In genomic region chr9:72984150-72984947, GRCh38 we compare ENCODE assay signal across 2 cellular contexts.
TF ChIP-seq lines count a peak whose summit lies in the region.

No MANE protein-coding gene starts in this region.

TF ChIP-seq in A549, 52 proteins besides CTCF, POLR2A, EP300 and RAD21 (continues in another document):
- no peak for TF ChIP-seq FOXS1 (CRISPR knock-in tag; IDR thresholded peaks at IDR 0.05)
- TF ChIP-seq RFX5 (IDR thresholded peaks at IDR 0.05): no peak
- TF ChIP-seq CBX2 (IDR thresholded peaks at IDR 0.05; ENCODE audit: borderline replicate concordance, low read depth): no peak
- TF ChIP-seq SREBF2 (IDR thresholded peaks at IDR 0.05): no peak
- TF ChIP-seq FOSB (CRISPR knock-in tag; IDR thresholded peaks at IDR 0.05): 0 out of 2 replicates have a peak, but pooled peaks have one; percentile 59
- TF ChIP-seq, protein P1, sequence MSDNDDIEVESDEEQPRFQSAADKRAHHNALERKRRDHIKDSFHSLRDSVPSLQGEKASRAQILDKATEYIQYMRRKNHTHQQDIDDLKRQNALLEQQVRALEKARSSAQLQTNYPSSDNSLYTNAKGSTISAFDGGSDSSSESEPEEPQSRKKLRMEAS (IDR thresholded peaks at IDR 0.05): no peak; the same call in 1 of the 2 replicates
- TF ChIP-seq E2F6 (IDR thresholded peaks at IDR 0.05; ENCODE audit: borderline replicate concordance, low read depth): no peak
- no peak for TF ChIP-seq JUNB (IDR thresholded peaks at IDR 0.05)
- peak; percentile 55; the same call in 1 of the 2 replicates for TF ChIP-seq TFCP2L1 (CRISPR knock-in tag; IDR thresholded peaks at IDR 0.05)
- no peak; the same call in 1 of the 2 replicates for TF ChIP-seq HEYL (CRISPR knock-in tag; IDR thresholded peaks at IDR 0.05)
- peak; percentile 69 for TF ChIP-seq HOXB13 (CRISPR knock-in tag; IDR thresholded peaks at IDR 0.05; ENCODE audit: low read depth)
- TF ChIP-seq HOXA7 (CRISPR knock-in tag; IDR thresholded peaks at IDR 0.05): peak; percentile 83; the same call in 1 of the 2 replicates
- TF ChIP-seq, protein P2, sequence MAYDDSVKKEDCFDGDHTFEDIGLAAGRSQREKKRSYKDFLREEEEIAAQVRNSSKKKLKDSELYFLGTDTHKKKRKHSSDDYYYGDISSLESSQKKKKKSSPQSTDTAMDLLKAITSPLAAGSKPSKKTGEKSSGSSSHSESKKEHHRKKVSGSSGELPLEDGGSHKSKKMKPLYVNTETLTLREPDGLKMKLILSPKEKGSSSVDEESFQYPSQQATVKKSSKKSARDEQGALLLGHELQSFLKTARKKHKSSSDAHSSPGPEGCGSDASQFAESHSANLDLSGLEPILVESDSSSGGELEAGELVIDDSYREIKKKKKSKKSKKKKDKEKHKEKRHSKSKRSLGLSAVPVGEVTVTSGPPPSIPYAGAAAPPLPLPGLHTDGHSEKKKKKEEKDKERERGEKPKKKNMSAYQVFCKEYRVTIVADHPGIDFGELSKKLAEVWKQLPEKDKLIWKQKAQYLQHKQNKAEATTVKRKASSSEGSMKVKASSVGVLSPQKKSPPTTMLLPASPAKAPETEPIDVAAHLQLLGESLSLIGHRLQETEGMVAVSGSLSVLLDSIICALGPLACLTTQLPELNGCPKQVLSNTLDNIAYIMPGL (CRISPR knock-in tag; IDR thresholded peaks at IDR 0.05; ENCODE audit: borderline replicate concordance): no peak
- TF ChIP-seq CBX8 (IDR thresholded peaks at IDR 0.05): no peak
- TF ChIP-seq, protein P3, sequence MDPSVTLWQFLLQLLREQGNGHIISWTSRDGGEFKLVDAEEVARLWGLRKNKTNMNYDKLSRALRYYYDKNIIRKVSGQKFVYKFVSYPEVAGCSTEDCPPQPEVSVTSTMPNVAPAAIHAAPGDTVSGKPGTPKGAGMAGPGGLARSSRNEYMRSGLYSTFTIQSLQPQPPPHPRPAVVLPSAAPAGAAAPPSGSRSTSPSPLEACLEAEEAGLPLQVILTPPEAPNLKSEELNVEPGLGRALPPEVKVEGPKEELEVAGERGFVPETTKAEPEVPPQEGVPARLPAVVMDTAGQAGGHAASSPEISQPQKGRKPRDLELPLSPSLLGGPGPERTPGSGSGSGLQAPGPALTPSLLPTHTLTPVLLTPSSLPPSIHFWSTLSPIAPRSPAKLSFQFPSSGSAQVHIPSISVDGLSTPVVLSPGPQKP (IDR thresholded peaks at IDR 0.05; ENCODE audit: low read depth, low read length): no peak
- no peak for TF ChIP-seq POLR2AphosphoS2 (conservative IDR thresholded peaks at IDR 0.05; ENCODE audit: low read length)
- no peak for TF ChIP-seq KDM1A (IDR thresholded peaks at IDR 0.05; ENCODE audit: low read depth)
- no peak for TF ChIP-seq REST (IDR thresholded peaks at IDR 0.05)
- TF ChIP-seq HES2 (IDR thresholded peaks at IDR 0.05): no peak
- TF ChIP-seq ZSCAN20 (CRISPR knock-in tag; IDR thresholded peaks at IDR 0.05): peak; percentile 8; the same call in 1 of the 2 replicates
- TF ChIP-seq GATA3 (IDR thresholded peaks at IDR 0.05; ENCODE audit: borderline replicate concordance): no peak
- no peak for TF ChIP-seq PHF8 (IDR thresholded peaks at IDR 0.05; ENCODE audit: borderline replicate concordance, low read depth)
- no peak for TF ChIP-seq MAZ (IDR thresholded peaks at IDR 0.05; ENCODE audit: borderline replicate concordance, low read depth, low read length)
- TF ChIP-seq NFE2L2 (conservative IDR thresholded peaks at IDR 0.05; ENCODE audit: low read length): no peak
- no peak for TF ChIP-seq ZC3H11A (IDR thresholded peaks at IDR 0.05)
- TF ChIP-seq, protein P4, sequence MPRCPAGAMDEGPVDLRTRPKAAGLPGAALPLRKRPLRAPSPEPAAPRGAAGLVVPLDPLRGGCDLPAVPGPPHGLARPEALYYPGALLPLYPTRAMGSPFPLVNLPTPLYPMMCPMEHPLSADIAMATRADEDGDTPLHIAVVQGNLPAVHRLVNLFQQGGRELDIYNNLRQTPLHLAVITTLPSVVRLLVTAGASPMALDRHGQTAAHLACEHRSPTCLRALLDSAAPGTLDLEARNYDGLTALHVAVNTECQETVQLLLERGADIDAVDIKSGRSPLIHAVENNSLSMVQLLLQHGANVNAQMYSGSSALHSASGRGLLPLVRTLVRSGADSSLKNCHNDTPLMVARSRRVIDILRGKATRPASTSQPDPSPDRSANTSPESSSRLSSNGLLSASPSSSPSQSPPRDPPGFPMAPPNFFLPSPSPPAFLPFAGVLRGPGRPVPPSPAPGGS (IDR thresholded peaks at IDR 0.05): no peak

TF ChIP-seq in HepG2, 621 proteins besides CTCF, POLR2A, EP300 and RAD21 (continued from another document and continues in another):
- TF ChIP-seq MIER2 (CRISPR knock-in tag; IDR thresholded peaks at IDR 0.05) (no peak), ZFP1 (CRISPR knock-in tag; IDR thresholded peaks at IDR 0.05) (no peak), ZNF678 (CRISPR knock-in tag; IDR thresholded peaks at IDR 0.05) (no peak), KAT7 (CRISPR knock-in tag; IDR thresholded peaks at IDR 0.05; ENCODE audit: borderline replicate concordance) (0 out of 2 replicates have a peak, but pooled peaks have one; percentile 29), ZFP36L1 (CRISPR knock-in tag; IDR thresholded peaks at IDR 0.05) (peak; percentile 33; the same call in 1 of the 2 replicates), SATB2 (CRISPR knock-in tag; IDR thresholded peaks at IDR 0.05) (no peak), RXRB (CRISPR knock-in tag; IDR thresholded peaks at IDR 0.05; ENCODE audit: borderline replicate concordance) (no peak), ZNF558 (CRISPR knock-in tag; IDR thresholded peaks at IDR 0.05; ENCODE audit: borderline replicate concordance) (no peak), HNF4G (IDR thresholded peaks at IDR 0.05; ENCODE audit: borderline replicate concordance, low read depth, low read length) (no peak), HNF4G (CRISPR knock-in tag; IDR thresholded peaks at IDR 0.05; ENCODE audit: borderline replicate concordance, low read depth) (no peak), TAF1 (CRISPR knock-in tag; IDR thresholded peaks at IDR 0.05) (no peak), JUN (CRISPR knock-in tag; IDR thresholded peaks at IDR 0.05) (peak; percentile 9), ZNF75D (CRISPR knock-in tag; IDR thresholded peaks at IDR 0.05; ENCODE audit: borderline replicate concordance) (no peak), AGO1 (IDR thresholded peaks at IDR 0.05; ENCODE audit: low read depth, low read length, poor library complexity, severe bottlenecking) (no peak), MATR3 (CRISPR knock-in tag; IDR thresholded peaks at IDR 0.05) (no peak), RBFOX2 (IDR thresholded peaks at IDR 0.05; ENCODE audit: low read depth, low read length) (peak; percentile 32), ZNF264 (CRISPR knock-in tag; IDR thresholded peaks at IDR 0.05) (no peak), GLI4 (CRISPR knock-in tag; IDR thresholded peaks at IDR 0.05; ENCODE audit: borderline replicate concordance) (no peak), NRL (CRISPR knock-in tag; IDR thresholded peaks at IDR 0.05; ENCODE audit: borderline replicate concordance) (no peak), DMAP1 (CRISPR knock-in tag; IDR thresholded peaks at IDR 0.05) (0 out of 2 replicates have a peak, but pooled peaks have one; percentile 6), TFE3 (CRISPR knock-in tag; IDR thresholded peaks at IDR 0.05) (no peak), ZNF205 (CRISPR knock-in tag; IDR thresholded peaks at IDR 0.05) (no peak), ZBTB21 (CRISPR knock-in tag; IDR thresholded peaks at IDR 0.05) (no peak), ZC3H4 (CRISPR knock-in tag; IDR thresholded peaks at IDR 0.05; ENCODE audit: borderline replicate concordance) (0 out of 2 replicates have a peak, but pooled peaks have one; percentile 35), KAT8 (CRISPR knock-in tag; IDR thresholded peaks at IDR 0.05) (0 out of 2 replicates have a peak, but pooled peaks have one; percentile 0), MAFG (CRISPR knock-in tag; IDR thresholded peaks at IDR 0.05) (no peak), ZNF225 (CRISPR knock-in tag; IDR thresholded peaks at IDR 0.05) (no peak), IRF1 (CRISPR knock-in tag; IDR thresholded peaks at IDR 0.05; ENCODE audit: low read depth) (no peak), ZNF720 (CRISPR knock-in tag; IDR thresholded peaks at IDR 0.05) (no peak), ZNF564 (CRISPR knock-in tag; IDR thresholded peaks at IDR 0.05) (no peak)
- TF ChIP-seq, protein P5, sequence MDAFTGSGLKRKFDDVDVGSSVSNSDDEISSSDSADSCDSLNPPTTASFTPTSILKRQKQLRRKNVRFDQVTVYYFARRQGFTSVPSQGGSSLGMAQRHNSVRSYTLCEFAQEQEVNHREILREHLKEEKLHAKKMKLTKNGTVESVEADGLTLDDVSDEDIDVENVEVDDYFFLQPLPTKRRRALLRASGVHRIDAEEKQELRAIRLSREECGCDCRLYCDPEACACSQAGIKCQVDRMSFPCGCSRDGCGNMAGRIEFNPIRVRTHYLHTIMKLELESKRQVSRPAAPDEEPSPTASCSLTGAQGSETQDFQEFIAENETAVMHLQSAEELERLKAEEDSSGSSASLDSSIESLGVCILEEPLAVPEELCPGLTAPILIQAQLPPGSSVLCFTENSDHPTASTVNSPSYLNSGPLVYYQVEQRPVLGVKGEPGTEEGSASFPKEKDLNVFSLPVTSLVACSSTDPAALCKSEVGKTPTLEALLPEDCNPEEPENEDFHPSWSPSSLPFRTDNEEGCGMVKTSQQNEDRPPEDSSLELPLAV (CRISPR knock-in tag; conservative IDR thresholded peaks at IDR 0.05; ENCODE audit: low read depth): no peak
- TF ChIP-seq, protein P6, sequence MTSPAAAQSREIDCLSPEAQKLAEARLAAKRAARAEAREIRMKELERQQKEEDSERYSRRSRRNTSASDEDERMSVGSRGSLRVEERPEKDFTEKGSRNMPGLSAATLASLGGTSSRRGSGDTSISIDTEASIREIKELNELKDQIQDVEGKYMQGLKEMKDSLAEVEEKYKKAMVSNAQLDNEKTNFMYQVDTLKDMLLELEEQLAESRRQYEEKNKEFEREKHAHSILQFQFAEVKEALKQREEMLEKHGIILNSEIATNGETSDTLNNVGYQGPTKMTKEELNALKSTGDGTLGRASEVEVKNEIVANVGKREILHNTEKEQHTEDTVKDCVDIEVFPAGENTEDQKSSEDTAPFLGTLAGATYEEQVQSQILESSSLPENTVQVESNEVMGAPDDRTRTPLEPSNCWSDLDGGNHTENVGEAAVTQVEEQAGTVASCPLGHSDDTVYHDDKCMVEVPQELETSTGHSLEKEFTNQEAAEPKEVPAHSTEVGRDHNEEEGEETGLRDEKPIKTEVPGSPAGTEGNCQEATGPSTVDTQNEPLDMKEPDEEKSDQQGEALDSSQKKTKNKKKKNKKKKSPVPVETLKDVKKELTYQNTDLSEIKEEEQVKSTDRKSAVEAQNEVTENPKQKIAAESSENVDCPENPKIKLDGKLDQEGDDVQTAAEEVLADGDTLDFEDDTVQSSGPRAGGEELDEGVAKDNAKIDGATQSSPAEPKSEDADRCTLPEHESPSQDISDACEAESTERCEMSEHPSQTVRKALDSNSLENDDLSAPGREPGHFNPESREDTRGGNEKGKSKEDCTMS (CRISPR knock-in tag; conservative IDR thresholded peaks at IDR 0.05): no peak
- TF ChIP-seq, protein P7, sequence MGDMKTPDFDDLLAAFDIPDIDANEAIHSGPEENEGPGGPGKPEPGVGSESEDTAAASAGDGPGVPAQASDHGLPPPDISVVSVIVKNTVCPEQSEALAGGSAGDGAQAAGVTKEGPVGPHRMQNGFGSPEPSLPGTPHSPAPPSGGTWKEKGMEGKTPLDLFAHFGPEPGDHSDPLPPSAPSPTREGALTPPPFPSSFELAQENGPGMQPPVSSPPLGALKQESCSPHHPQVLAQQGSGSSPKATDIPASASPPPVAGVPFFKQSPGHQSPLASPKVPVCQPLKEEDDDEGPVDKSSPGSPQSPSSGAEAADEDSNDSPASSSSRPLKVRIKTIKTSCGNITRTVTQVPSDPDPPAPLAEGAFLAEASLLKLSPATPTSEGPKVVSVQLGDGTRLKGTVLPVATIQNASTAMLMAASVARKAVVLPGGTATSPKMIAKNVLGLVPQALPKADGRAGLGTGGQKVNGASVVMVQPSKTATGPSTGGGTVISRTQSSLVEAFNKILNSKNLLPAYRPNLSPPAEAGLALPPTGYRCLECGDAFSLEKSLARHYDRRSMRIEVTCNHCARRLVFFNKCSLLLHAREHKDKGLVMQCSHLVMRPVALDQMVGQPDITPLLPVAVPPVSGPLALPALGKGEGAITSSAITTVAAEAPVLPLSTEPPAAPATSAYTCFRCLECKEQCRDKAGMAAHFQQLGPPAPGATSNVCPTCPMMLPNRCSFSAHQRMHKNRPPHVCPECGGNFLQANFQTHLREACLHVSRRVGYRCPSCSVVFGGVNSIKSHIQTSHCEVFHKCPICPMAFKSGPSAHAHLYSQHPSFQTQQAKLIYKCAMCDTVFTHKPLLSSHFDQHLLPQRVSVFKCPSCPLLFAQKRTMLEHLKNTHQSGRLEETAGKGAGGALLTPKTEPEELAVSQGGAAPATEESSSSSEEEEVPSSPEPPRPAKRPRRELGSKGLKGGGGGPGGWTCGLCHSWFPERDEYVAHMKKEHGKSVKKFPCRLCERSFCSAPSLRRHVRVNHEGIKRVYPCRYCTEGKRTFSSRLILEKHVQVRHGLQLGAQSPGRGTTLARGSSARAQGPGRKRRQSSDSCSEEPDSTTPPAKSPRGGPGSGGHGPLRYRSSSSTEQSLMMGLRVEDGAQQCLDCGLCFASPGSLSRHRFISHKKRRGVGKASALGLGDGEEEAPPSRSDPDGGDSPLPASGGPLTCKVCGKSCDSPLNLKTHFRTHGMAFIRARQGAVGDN (CRISPR knock-in tag; IDR thresholded peaks at IDR 0.05): no peak
